ENCODE assay signal across 8 cellular contexts in the genomic region with DNA sequence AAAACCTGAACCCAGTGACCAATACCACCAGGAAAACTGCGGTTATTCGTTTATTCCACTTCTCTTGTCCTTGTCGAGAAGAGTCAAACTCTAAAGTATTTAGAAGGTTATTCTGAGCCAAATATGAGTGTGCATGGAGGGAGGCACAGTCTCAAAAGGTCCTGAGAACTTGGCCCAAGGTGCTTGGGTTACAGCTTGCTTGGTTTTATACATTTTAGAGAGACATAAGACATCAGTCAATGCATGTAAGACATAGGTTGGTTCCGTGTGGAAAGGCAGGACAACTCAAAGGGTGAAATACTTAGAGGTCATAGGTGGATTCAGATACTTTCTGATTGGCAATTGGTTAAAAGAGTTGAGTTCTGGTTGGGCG. TPM values are rescaled to one million over a fixed set of nuclear protein-coding genes. Genes with fewer than 3 reads are reported as not detected.
DNase-seq lines count a peak whose midpoint lies in the region; ATAC-seq, FAIRE-seq and TF ChIP-seq lines count a peak whose summit lies in the region.

No MANE protein-coding gene starts in this region.

- H3K4me1 ChIP-seq in SJCRH30 = no peaks in the 10 kb centered on the region
- peaks cover 0 to 4% of the 10 kb centered on the region in 2 donors for H3K4me1 ChIP-seq in esophagus (ENCODE audit: control insufficient read depth in 2 of 2, insufficient read depth in 2 of 2, low read length in 1 of 2)
- H3K4me1 ChIP-seq in prostate gland (replicated peaks) = peaks cover 8% of the 10 kb centered on the region

- ATAC-seq in HG02973 (IDR thresholded peaks at IDR 0.05; ENCODE audit: unreplicated experiment) = no peak

- TF ChIP-seq CTCF in GM06990 (IDR thresholded peaks at IDR 0.05; ENCODE audit: insufficient read depth, low read length, poor library complexity, severe bottlenecking) (no peak), prostate gland (IDR thresholded peaks at IDR 0.05) (no peak)

- intact Hi-C loops in prostate gland (cut with DNase I) = no loop called here

- H3K9me3 ChIP-seq in SJCRH30 (replicated peaks) (no peaks in the 10 kb centered on the region), esophagus (ENCODE audit: control insufficient read depth in 2 of 2, insufficient read depth in 1 of 2, low read depth in 1 of 2, low read length in 1 of 2) (no peaks in the 10 kb centered on the region), prostate gland (no peaks in the 10 kb centered on the region)

- TF ChIP-seq POLR2A in prostate gland (IDR thresholded peaks at IDR 0.05) = no peak

- peak overlapping the region; percentile 87 for H3K27ac ChIP-seq in SJCRH30
- H3K27ac ChIP-seq in esophagus (ENCODE audit: low read depth in 2 of 2, low read length in 1 of 2) = peak overlapping the region; percentile 80 to 87
- H3K27ac ChIP-seq in prostate gland = peak overlapping the region; percentile 70 to 80

- H3K4me3 ChIP-seq in GM06990 (replicated peaks; ENCODE audit: low read depth, low read length) = peak overlapping the region; percentile 97
- H3K4me3 ChIP-seq in SJCRH30 = peak overlapping the region; percentile 74
- peak overlapping the region; percentile 89 to 95 for H3K4me3 ChIP-seq in esophagus (ENCODE audit: low read depth in 1 of 2, low read length in 2 of 2)
- H3K4me3 ChIP-seq in prostate gland = peak overlapping the region; percentile 65 to 89

- H3K27me3 ChIP-seq in GM06990 (replicated peaks; ENCODE audit: control insufficient read depth, insufficient read depth, low read length) (no peaks in the 10 kb centered on the region), SJCRH30 (no peaks in the 10 kb centered on the region), esophagus (ENCODE audit: control insufficient read depth in 1 of 2, insufficient read depth in 2 of 2, low read length in 2 of 2) (no peaks in the 10 kb centered on the region), prostate gland (replicated peaks; ENCODE audit: insufficient read depth) (no peaks in the 10 kb centered on the region)

- no peak for FAIRE-seq in urothelium cell line (lab: Jason Lieb, UNC)

- WGBS in esophagus, 2 donors = 25 to 27% methylated on average over 5 of the region's 5 CpGs
- 23% methylated on average over 5 of the region's 5 CpGs for WGBS in prostate gland

- DNase-seq in GM06990 (ENCODE audit: extremely low read depth, insufficient read length) (no peak), SJCRH30 (no peak), prostate gland (ENCODE audit: low spot score) (no peak), EL (no peak), urothelium cell line (ENCODE audit: low spot score) (no peak), kidney tubule cell (ENCODE audit: low spot score) (no peak)

- H3K36me3 ChIP-seq in GM06990 (ENCODE audit: control insufficient read depth, insufficient read depth, low read length) = peaks cover 3% of the 10 kb centered on the region; the same call in 1 of the 2 replicates
- no peaks in the 10 kb centered on the region for H3K36me3 ChIP-seq in SJCRH30
- peaks cover 0 to 1% of the 10 kb centered on the region in 2 donors for H3K36me3 ChIP-seq in esophagus (ENCODE audit: control insufficient read depth in 2 of 2, insufficient read depth in 2 of 2, low read length in 1 of 2)
- H3K36me3 ChIP-seq in prostate gland = no peaks in the 10 kb centered on the region

RNA-seq across cellular contexts. Expression of a gene that starts 0.7 kb away (rescaled TPM):
- total RNA-seq in SJCRH30 (2014; rRNA removed; shearing (Covaris generic)) = 71.0 and 72.5 TPM in 2 replicates
- 10 to 100 TPM; 46.8 to 87.9 TPM for polyA plus RNA-seq in esophagus
- 10 to 100 TPM; 71.2 to 88.6 TPM for total RNA-seq in prostate gland
